8 cellular contexts compared by ENCODE assay signal in the genomic region with DNA sequence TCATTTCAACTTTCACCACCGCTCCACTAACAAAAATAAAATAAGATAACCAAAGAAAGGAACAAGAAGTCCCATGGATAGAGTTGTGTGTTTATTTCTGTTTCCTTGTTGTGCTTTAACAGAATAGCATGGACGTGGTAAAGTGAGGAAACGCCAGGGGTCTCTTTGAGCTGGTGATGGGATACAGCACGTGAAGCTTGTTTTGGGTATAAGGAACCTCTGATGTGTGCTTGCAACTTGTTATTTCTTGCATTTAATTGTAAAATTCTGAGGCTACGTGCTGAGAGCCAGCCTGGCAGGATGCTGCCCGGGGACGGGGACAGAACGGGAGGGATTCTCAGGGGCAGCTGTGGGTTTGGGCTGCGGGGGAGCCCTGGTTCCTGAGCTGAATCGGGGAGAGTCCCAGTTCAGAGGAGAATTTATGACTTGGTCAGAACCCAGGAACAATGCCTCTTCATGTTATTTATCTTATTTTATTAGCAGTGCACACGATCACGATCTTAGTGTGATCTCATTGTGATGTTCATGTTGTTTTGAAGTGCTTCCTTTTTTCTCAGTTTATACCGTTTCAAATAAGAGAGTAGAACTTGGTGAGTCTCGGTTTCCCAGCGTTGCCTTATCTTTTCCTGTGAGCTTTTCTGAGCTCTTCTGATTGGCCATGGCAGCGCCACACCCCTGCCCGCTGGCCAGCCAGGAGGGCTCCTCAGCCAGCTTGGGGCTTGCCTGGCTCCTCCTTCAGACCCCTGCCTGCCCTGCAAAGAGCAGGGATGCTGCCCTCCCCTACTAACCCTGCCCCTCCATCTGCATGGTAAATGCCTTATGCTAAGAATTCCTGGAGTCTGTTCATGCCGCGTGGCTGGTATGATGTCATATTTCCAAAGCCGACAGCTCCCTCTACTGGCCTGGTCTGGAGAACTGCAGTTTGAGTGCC.
DNase-seq lines count a peak whose midpoint lies in the region; ATAC-seq, FAIRE-seq and TF ChIP-seq lines count a peak whose summit lies in the region.

No MANE protein-coding gene starts in this region.

- peak; percentile 56 for FAIRE-seq in islet of Langerhans (lab: Jason Lieb, UNC)

- in situ Hi-C loops in GM18951 (cut with MboI; ENCODE audit: low sequenced_read_pairs, unreplicated experiment) = no loop called here

- peak; percentile 95 for DNase-seq in AG10803 (ENCODE audit: low read depth)
- peak; percentile 98 for DNase-seq in NCI-H2227 (lab: John Stamatoyannopoulos, UW; ENCODE audit: unreplicated experiment)
- peak; percentile 46 to 62 (median 56) for DNase-seq in activated CD4-positive, CD25-positive, alpha-beta regulatory T cell (lab: John Stamatoyannopoulos, UW)
- peak; percentile 66 to 70 for DNase-seq in central memory CD8-positive, alpha-beta T cell (ENCODE audit: low spot score in 2 of 2)
- DNase-seq in stimulated activated CD4-positive, alpha-beta T cell treated with anti-CD3 and anti-CD28 coated beads, Interleukin-12 subunit alpha, Interleukin-12 subunit beta, amount 100 ng/mL, for 4 hours = peak; percentile 69

- TF ChIP-seq CTCF in AG10803 (conservative IDR thresholded peaks at IDR 0.05; ENCODE audit: low read length) = peak; percentile 96

- TF ChIP-seq POLR2A in GM18951 (IDR thresholded peaks at IDR 0.05; ENCODE audit: extremely low read depth, insufficient read depth, insufficient read length) = peak; percentile 24

- peak overlapping the region; percentile 35 for H3K4me3 ChIP-seq in AG10803 (ENCODE audit: low read length)

- peaks cover 29% of the 10 kb centered on the region for H3K4me1 Mint-ChIP-seq in central memory CD8-positive, alpha-beta T cell

- H3K27ac Mint-ChIP-seq in central memory CD8-positive, alpha-beta T cell (ENCODE audit: low read depth) = peak overlapping the region; percentile 61

- no peaks in the 10 kb centered on the region for H3K9me3 Mint-ChIP-seq in central memory CD8-positive, alpha-beta T cell

- H3K4me3 Mint-ChIP-seq in central memory CD8-positive, alpha-beta T cell = peak overlapping the region; percentile 81

- peak; percentile 55 for ATAC-seq in HG03175 (IDR thresholded peaks at IDR 0.05; ENCODE audit: unreplicated experiment)
- ATAC-seq in central memory CD8-positive, alpha-beta T cell (replicated peaks; ENCODE audit: extremely low read depth, poor library complexity, severe bottlenecking) = peak; percentile 72

- H3K36me3 Mint-ChIP-seq in central memory CD8-positive, alpha-beta T cell (ENCODE audit: insufficient read depth) = peaks cover 2% of the 10 kb centered on the region

- H3K27me3 Mint-ChIP-seq in central memory CD8-positive, alpha-beta T cell = no peaks in the 10 kb centered on the region

Comparison
In these comparisons a context has a peak if more than half of its experiments do, and no peak if none do; other contexts are left out.
1. Peak in every context shown above with its lines: DNase-seq, ATAC-seq and H3K4me3 ChIP-seq.